ENCODE assay signal across 20 cellular contexts in the genomic region with DNA sequence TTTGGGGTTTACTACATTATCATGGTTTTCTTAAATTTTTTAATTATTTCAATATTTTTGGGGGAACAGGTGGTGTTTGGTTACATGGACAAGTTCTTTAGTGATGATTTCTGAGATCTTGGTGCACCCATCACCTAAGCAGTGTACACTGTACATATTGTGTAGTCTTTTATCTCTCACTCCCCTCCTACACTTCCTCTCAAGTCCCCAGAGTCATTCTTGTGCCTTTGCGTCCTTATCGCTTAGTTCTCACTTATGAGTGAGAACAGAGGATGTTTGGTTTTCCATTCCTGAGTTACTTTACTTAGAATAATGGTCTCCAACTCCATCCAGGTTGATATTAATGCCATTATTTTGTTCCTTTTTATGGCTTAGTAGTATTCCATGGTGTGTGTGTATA.
"Had no signal": no experiment of that assay in that cellular context is flagged by ENCODE, and none has a peak within 500 bp of the region (broad histone marks: within the 10 kb centered on the region; RNA-seq: fewer than 3 reads in every experiment).

No MANE protein-coding gene starts in this region.

- H3K9me3 ChIP-seq: gastrocnemius medialis had no signal

- ATAC-seq: gastrocnemius medialis; heart right ventricle; left cardiac atrium; left lung; left ventricle myocardium superior; lower lobe of right lung; mucosa of descending colon; naive thymus-derived CD8-positive, alpha-beta T cell had no signal

- H3K36me3 ChIP-seq: esophagus squamous epithelium, gastrocnemius medialis, heart right ventricle, left lung, lower lobe of right lung had no signal

- H3K27me3 ChIP-seq: gastrocnemius medialis, heart right ventricle, left lung had no signal

- H3K4me3 ChIP-seq: coronary artery, dorsolateral prefrontal cortex, esophagus squamous epithelium, gastrocnemius medialis, heart right ventricle, left lung, lower lobe of right lung, mucosa of descending colon had no signal

- DNase-seq: dermis blood vessel endothelial cell; dorsolateral prefrontal cortex; effector CD4-positive, alpha-beta T cell; effector memory CD4-positive, alpha-beta T cell; esophagus squamous epithelium; foreskin fibroblast; foreskin melanocyte; gastrocnemius medialis; glutamatergic neuron; heart right ventricle; hippocampal formation; left cardiac atrium; left lung; left ventricle myocardium superior; lower lobe of right lung; mesenchymal stem cell; mucosa of descending colon; naive B cell; naive thymus-derived CD8-positive, alpha-beta T cell had no signal

- H3K4me1 ChIP-seq: esophagus squamous epithelium, gastrocnemius medialis, heart right ventricle, lower lobe of right lung had no signal

- H3K27ac ChIP-seq: coronary artery, dorsolateral prefrontal cortex, esophagus squamous epithelium, gastrocnemius medialis, heart right ventricle, left lung, lower lobe of right lung had no signal
